In genomic region chr15:84500165-84500889, GRCh38 we compare ENCODE assay signal across 7 cellular contexts.
A peak's percentile ranks its signal among the peaks of the same experiment; 100 is the strongest.
DNase-seq lines count a peak whose midpoint lies in the region; ATAC-seq, FAIRE-seq and TF ChIP-seq lines count a peak whose summit lies in the region.
"Not testable (repeated sequence)": the region's sequence is repeated elsewhere in the genome, so short reads cannot be mapped to it uniquely, and the experiment has no call there.

No MANE protein-coding gene starts in this region.

- not testable (repeated sequence) for H3K4me3 Mint-ChIP-seq in activated CD4-positive, alpha-beta T cell treated with anti-CD3 and anti-CD28 coated beads, Interleukin-2, amount 10 ng/mL, durations not matched to agents 7 days and 5 days
- H3K4me3 Mint-ChIP-seq in effector memory CD8-positive, alpha-beta T cell = peak overlapping the region in 1 of 2 donors; percentile 53

- not testable (repeated sequence) for H3K9me3 Mint-ChIP-seq in activated CD4-positive, alpha-beta T cell treated with anti-CD3 and anti-CD28 coated beads, Interleukin-2, amount 10 ng/mL, durations not matched to agents 7 days and 5 days; effector memory CD8-positive, alpha-beta T cell

- ATAC-seq in effector memory CD8-positive, alpha-beta T cell (replicated peaks); sciatic nerve: not testable (repeated sequence)

- peak overlapping the region; percentile 31 for H3K4me3 ChIP-seq in HFF-Myc (replicated peaks; ENCODE audit: low read depth, low read length)
- H3K4me3 ChIP-seq in kidney (ENCODE audit: low read length in 2 of 2) = not testable (repeated sequence)

- not testable (repeated sequence) for H3K27me3 Mint-ChIP-seq in activated CD4-positive, alpha-beta T cell treated with anti-CD3 and anti-CD28 coated beads, Interleukin-2, amount 10 ng/mL, durations not matched to agents 7 days and 5 days; effector memory CD8-positive, alpha-beta T cell

- H3K4me1 Mint-ChIP-seq in activated CD4-positive, alpha-beta T cell treated with anti-CD3 and anti-CD28 coated beads, Interleukin-2, amount 10 ng/mL, durations not matched to agents 7 days and 5 days; effector memory CD8-positive, alpha-beta T cell (ENCODE audit: low read depth in 2 of 2): not testable (repeated sequence)

- H3K4me1 ChIP-seq in kidney (ENCODE audit: control insufficient read depth in 1 of 2, insufficient read depth in 1 of 2, low read depth in 1 of 2, low read length in 2 of 2) = not testable (repeated sequence)

- CTCF ChIA-PET in activated CD4-positive, alpha-beta T cell treated with anti-CD3 and anti-CD28 coated beads, Interleukin-2, amount 10 ng/mL, durations not matched to agents 7 days and 5 days (lab: Charles Lee) = not testable (repeated sequence)

- H3K27ac Mint-ChIP-seq in activated CD4-positive, alpha-beta T cell treated with anti-CD3 and anti-CD28 coated beads, Interleukin-2, amount 10 ng/mL, durations not matched to agents 7 days and 5 days; effector memory CD8-positive, alpha-beta T cell: not testable (repeated sequence)

- not testable (repeated sequence) for H3K27ac ChIP-seq in kidney (ENCODE audit: low read depth in 2 of 2, low read length in 2 of 2)

- DNase-seq in HFF-Myc (ENCODE audit: extremely low read depth, low read depth) = not testable (repeated sequence)
- DNase-seq in activated CD4-positive, alpha-beta T cell treated with anti-CD3 and anti-CD28 coated beads, Interleukin-2, amount 10 ng/mL, durations not matched to agents 7 days and 5 days = peak; percentile 25
- peak; percentile 1 for DNase-seq in activated gamma-delta T cell treated with anti-CD3 and anti-CD28 coated beads, Interleukin-2, amount 50 U/mL, for 16 hours (ENCODE audit: low read depth)
- DNase-seq in effector memory CD8-positive, alpha-beta T cell = peak in 2 of 3 experiments; percentile 13 to 23
- DNase-seq in kidney (peak; percentile 83), sciatic nerve (ENCODE audit: low spot score) (peak; percentile 45)
- peak; percentile 3 for DNase-seq in stimulated activated CD8-positive, alpha-beta memory T cell treated with anti-CD3 and anti-CD28 coated beads, Interleukin-15, amount 100 ng/mL, for 24 hours (ENCODE audit: low read depth)

- not testable (repeated sequence) for FAIRE-seq in kidney (lab: Jason Lieb, UNC)

- not testable (repeated sequence) for TF ChIP-seq CTCF in HFF-Myc (IDR thresholded peaks at IDR 0.05; ENCODE audit: low read depth, low read length, missing control alignments); kidney (IDR thresholded peaks at IDR 0.05; ENCODE audit: borderline replicate concordance, extremely low read depth, insufficient read depth)

- H3K36me3 ChIP-seq in kidney (ENCODE audit: control insufficient read depth in 1 of 2, insufficient read depth in 2 of 2, low read length in 2 of 2) = not testable (repeated sequence)

- not testable (repeated sequence) for H3K9ac ChIP-seq in kidney (ENCODE audit: low read length in 2 of 2)

- POLR2A ChIA-PET in activated CD4-positive, alpha-beta T cell treated with anti-CD3 and anti-CD28 coated beads, Interleukin-2, amount 10 ng/mL, durations not matched to agents 7 days and 5 days (lab: Charles Lee) = not testable (repeated sequence)

- intact Hi-C loops in kidney (cut with DNase I); sciatic nerve (cut with DNase I): not testable (repeated sequence)

- H3K36me3 Mint-ChIP-seq in activated CD4-positive, alpha-beta T cell treated with anti-CD3 and anti-CD28 coated beads, Interleukin-2, amount 10 ng/mL, durations not matched to agents 7 days and 5 days (ENCODE audit: low read depth); effector memory CD8-positive, alpha-beta T cell (ENCODE audit: insufficient read depth): not testable (repeated sequence)

- not testable (repeated sequence) for H3K9me3 ChIP-seq in kidney (ENCODE audit: control insufficient read depth in 1 of 2, low read length in 2 of 2)
